ENCODE assay signal across 29 cellular contexts in the genomic region with DNA sequence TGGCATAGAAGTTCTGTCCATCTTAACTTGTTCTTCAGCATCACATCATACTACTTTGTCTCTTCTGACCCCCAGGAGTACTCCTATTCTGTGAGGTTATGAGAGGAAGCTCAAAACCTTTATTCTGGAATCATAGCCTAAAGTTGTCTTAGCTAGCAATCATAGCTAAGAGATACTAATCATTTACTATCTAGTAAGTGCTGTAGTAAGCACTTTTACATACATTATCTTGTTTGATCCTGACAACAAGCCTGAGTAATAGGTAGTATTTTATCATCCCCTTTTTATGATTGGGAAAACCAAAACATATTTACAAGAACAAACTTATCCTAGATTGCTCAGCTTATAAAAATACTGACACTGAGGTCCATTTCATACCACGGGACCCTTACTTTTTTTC. TPM values are rescaled to one million over a fixed set of nuclear protein-coding genes. Genes with fewer than 3 reads are reported as not detected.
DNase-seq lines count a peak whose midpoint lies in the region; ATAC-seq, FAIRE-seq and TF ChIP-seq lines count a peak whose summit lies in the region.
"Had no signal": no experiment of that assay in that cellular context is flagged by ENCODE, and none has a peak within 500 bp of the region (broad histone marks: within the 10 kb centered on the region; RNA-seq: fewer than 3 reads in every experiment).

No MANE protein-coding gene starts in this region.

- H3K56ac ChIP-seq in IMR-90 (ENCODE audit: extremely low read depth, insufficient read depth, low read length) (no peak overlapping the region), H9 (ENCODE audit: insufficient read length, low read depth, low read length) (no peak overlapping the region)

- H4K91ac ChIP-seq in IMR-90 (ENCODE audit: insufficient read depth, low read depth, low read length) (no peak overlapping the region), H9 (ENCODE audit: insufficient read length, low read depth, low read length) (no peak overlapping the region)

- FAIRE-seq in HepG2 (lab: Jason Lieb, UNC), result no peak
- FAIRE-seq in K562 (lab: Jason Lieb, UNC), result no peak
- FAIRE-seq: GM12878 had no signal

- dilution Hi-C loops in IMR-90 (cut with HindIII; ENCODE audit: low sequenced_read_pairs, unreplicated experiment), result no loop called here

- no peak overlapping the region for H2BK120ac ChIP-seq in IMR-90 (ENCODE audit: low read depth, low read length)
- H2BK120ac ChIP-seq in H9 (ENCODE audit: low read depth, low read length, poor library complexity, severe bottlenecking), result no peak overlapping the region

- no peak overlapping the region for H2BK20ac ChIP-seq in IMR-90 (ENCODE audit: low read depth, low read length)
- no peak overlapping the region for H2BK20ac ChIP-seq in H9 (ENCODE audit: low read depth, low read length, poor library complexity, severe bottlenecking)

- CTCF ChIA-PET in HepG2 (lab: Yijun Ruan, JAX; ENCODE audit: low intra/inter-chr PET ratio, low total read pairs), result no interaction called here
- CTCF ChIA-PET in IMR-90 (lab: Yijun Ruan, JAX), result interaction anchor here (0.5 to 0.6 kb wide), 2 partner anchors 571 to 650 kb away, joined by 3 read pairs; no protein-coding TSS in a partner anchor
- CTCF ChIA-PET in K562 (lab: Yijun Ruan, JAX; ENCODE audit: low intra/inter-chr PET ratio), result no interaction called here

- WGBS in HepG2 (ENCODE audit: low lambda C conversion rate), result 0% methylated on average over 1 of the region's 1 CpG
- 77% methylated on average over 1 of the region's 1 CpG for WGBS in right lobe of liver (ENCODE audit: insufficient coverage, low coverage, low lambda C conversion rate, missing lambda C conversion rate)
- no CpG with 5 or more reads among the region's 1 CpG for WGBS in IMR-90 (ENCODE audit: extremely low coverage in 2 of 2, insufficient read length in 1 of 2), 2 experiments
- WGBS in K562 (ENCODE audit: insufficient coverage, low coverage, missing lambda C conversion rate), result 0% methylated on average over 1 of the region's 1 CpG
- WGBS in H9 (ENCODE audit: extremely low coverage, insufficient read length, low lambda C conversion rate), result no CpG with 5 or more reads among the region's 1 CpG

- H3K9me3 Mint-ChIP-seq in H9, result peaks cover 16 to 18% of the 10 kb centered on the region in 2 experiments; a peak in 3 of 5 replicates

- H3K4ac ChIP-seq in IMR-90 (ENCODE audit: low read depth, low read length), result no peak overlapping the region
- no peak overlapping the region for H3K4ac ChIP-seq in H9 (ENCODE audit: low read depth, low read length)

- no peaks in the 10 kb centered on the region for H4K20me1 ChIP-seq in HepG2 (ENCODE audit: insufficient read depth, low read length)
- H4K20me1 ChIP-seq in IMR-90 (ENCODE audit: insufficient read depth, low read length), result no peaks in the 10 kb centered on the region
- no peaks in the 10 kb centered on the region for H4K20me1 ChIP-seq in K562 (replicated peaks; ENCODE audit: control insufficient read depth, insufficient read depth, low read length)
- no peaks in the 10 kb centered on the region for H4K20me1 ChIP-seq in H9 (ENCODE audit: control insufficient read depth, insufficient read depth, insufficient read length)
- H4K20me1 ChIP-seq: BLaER1 had no signal

- no peak overlapping the region for H3K4me3 Mint-ChIP-seq in H9
- H3K4me3 Mint-ChIP-seq: CD14-positive monocyte; CD4-positive, alpha-beta memory T cell; CD4-positive, CD25-positive, alpha-beta regulatory T cell; CD8-positive, alpha-beta memory T cell had no signal

- H3K36me3 Mint-ChIP-seq in H9 (ENCODE audit: insufficient read depth in 1 of 3, low read depth in 3 of 3), result peaks cover 0 to 7% (median 2%) of the 10 kb centered on the region in 3 experiments; a peak in 4 of 7 replicates
- H3K36me3 Mint-ChIP-seq: CD14-positive monocyte; CD4-positive, alpha-beta memory T cell; CD4-positive, CD25-positive, alpha-beta regulatory T cell; CD8-positive, alpha-beta memory T cell had no signal

- no peak for TF ChIP-seq RAD21 in HepG2 (CRISPR knock-in tag; IDR thresholded peaks at IDR 0.05)
- no peak for TF ChIP-seq RAD21 in IMR-90 (IDR thresholded peaks at IDR 0.05; ENCODE audit: low read length)
- no peak for TF ChIP-seq RAD21 in K562 (CRISPR knock-in tag; conservative IDR thresholded peaks at IDR 0.05 in 1 of 2, IDR thresholded peaks at IDR 0.05 in 1 of 2)

- H3K18ac ChIP-seq in IMR-90 (ENCODE audit: low read depth, low read length) (no peak overlapping the region), H9 (ENCODE audit: insufficient read length, low read depth, low read length) (no peak overlapping the region)

- POLR2A ChIA-PET in HepG2 (lab: Yijun Ruan, JAX), result no interaction called here
- POLR2A ChIA-PET in IMR-90 (lab: Charles Lee; ENCODE audit: unreplicated experiment), result no interaction called here
- POLR2A ChIA-PET in K562 (lab: Yijun Ruan, JAX), result no interaction called here

- TF ChIP-seq EP300 in HepG2 (IDR thresholded peaks at IDR 0.05; ENCODE audit: low read depth in 2 of 2, low read length in 2 of 2) (no peak), HepG2 (CRISPR knock-in tag; IDR thresholded peaks at IDR 0.05; ENCODE audit: borderline replicate concordance) (no peak), K562 (IDR thresholded peaks at IDR 0.05; ENCODE audit: low read length) (no peak)

- no peaks in the 10 kb centered on the region for H3K23me2 ChIP-seq in H9 (ENCODE audit: insufficient read length, low read depth, low read length, poor library complexity, severe bottlenecking)

- H3K4me1 Mint-ChIP-seq in H9, result 0 out of 4 replicates have a peak, but pooled peaks cover 0 to 3% of the 10 kb centered on the region in 2 experiments
- H3K4me1 Mint-ChIP-seq: CD14-positive monocyte; CD8-positive, alpha-beta memory T cell had no signal

- H3K4me2 ChIP-seq in HepG2 (ENCODE audit: low read depth, low read length) (no peak overlapping the region), IMR-90 (ENCODE audit: low read depth, low read length) (no peak overlapping the region), K562 (ENCODE audit: insufficient read depth, low read length) (no peak overlapping the region), H9 (ENCODE audit: insufficient read depth, insufficient read length, low read length) (no peak overlapping the region)
- H3K4me2 ChIP-seq: BLaER1 had no signal

- no peak overlapping the region for H2AK9ac ChIP-seq in IMR-90 (replicated peaks; ENCODE audit: low read depth, low read length, poor library complexity)

- no peak overlapping the region for H3K9ac ChIP-seq in HepG2 (ENCODE audit: insufficient read depth, low read depth, low read length)
- H3K9ac ChIP-seq in IMR-90 (ENCODE audit: low read depth, low read length), result no peak overlapping the region
- no peak overlapping the region for H3K9ac ChIP-seq in K562 (ENCODE audit: insufficient read depth in 1 of 2, low read depth in 2 of 2, low read length in 2 of 2)
- H3K9ac ChIP-seq in H9 (ENCODE audit: extremely low read depth, insufficient read length, low read length), result no peak overlapping the region
- H3K9ac ChIP-seq: BLaER1 had no signal

- BruUV-seq in HepG2 (replicated peaks; lab: Mats Ljungman, UMichigan) (no TSS peak), IMR-90 (replicated peaks; lab: Mats Ljungman, UMichigan) (no TSS peak), K562 (replicated peaks; lab: Mats Ljungman, UMichigan) (no TSS peak)

- H2AFZ ChIP-seq in HepG2 (ENCODE audit: low read length) (no peak overlapping the region), IMR-90 (replicated peaks; ENCODE audit: low read length, poor library complexity) (no peak overlapping the region), K562 (ENCODE audit: low read depth, low read length) (no peak overlapping the region), H9 (ENCODE audit: low read length) (no peak overlapping the region)

- TF ChIP-seq CTCF in HepG2 (CRISPR knock-in tag; IDR thresholded peaks at IDR 0.05) (no peak), right lobe of liver (IDR thresholded peaks at IDR 0.05) (no peak), IMR-90 (conservative IDR thresholded peaks at IDR 0.05; ENCODE audit: low read depth, low read length) (no peak), K562 (IDR thresholded peaks at IDR 0.05 in 2 of 3, conservative IDR thresholded peaks at IDR 0.05 in 1 of 3; ENCODE audit: insufficient read depth in 2 of 3, low read depth in 1 of 3, low read length in 3 of 3) (no peak), H9 (conservative IDR thresholded peaks at IDR 0.05) (no peak)

- H3K27ac ChIP-seq in HepG2 (ENCODE audit: extremely low read length, insufficient read depth, low read length) (no peak overlapping the region), right lobe of liver (no peak overlapping the region), IMR-90 (ENCODE audit: insufficient read depth, low read length) (no peak overlapping the region), K562 (ENCODE audit: extremely low read depth, low read depth, low read length) (no peak overlapping the region), H9 (ENCODE audit: insufficient read length, low read depth, low read length) (no peak overlapping the region)
- H3K27ac ChIP-seq: 22Rv1, BLaER1 had no signal

- in situ Hi-C loops in HepG2 (cut with HindIII; ENCODE audit: extremely low pct_ligation_motif_present, low pct_unique_long_range_greater_than_20kb), result no loop called here
- in situ Hi-C loops in IMR-90 (cut with MboI; ENCODE audit: low sequenced_read_pairs), result no loop called here
- in situ Hi-C loops in K562 (cut with MboI), result no loop called here

- DNase-seq in HepG2 (ENCODE audit: low spot score) (no peak), right lobe of liver (no peak), IMR-90 (no peak), K562 (ENCODE audit: extremely low read depth in 1 of 4, low spot score in 3 of 4) (no peak), H9 (no peak), NCI-H2227 (lab: John Stamatoyannopoulos, UW; ENCODE audit: unreplicated experiment) (no peak)
- DNase-seq: ACHN; BE2C; C1 segment of cervical spinal cord; CD4-positive, alpha-beta memory T cell; CD4-positive, CD25-positive, alpha-beta regulatory T cell; CD8-positive, alpha-beta memory T cell; COR-L47; DMS 273 treated with DMSO at 0.1 percent for 48 hours; DMS153; DMS53; DMS79; DND-41; EL; GDM1 had no signal

- no peak overlapping the region for H2BK5ac ChIP-seq in IMR-90 (ENCODE audit: low read depth, low read length, poor library complexity, severe bottlenecking)
- no peak overlapping the region for H2BK5ac ChIP-seq in H9 (ENCODE audit: insufficient read length, low read length)

- no peak for ATAC-seq in HepG2
- no peak for ATAC-seq in right lobe of liver
- no peak for ATAC-seq in IMR-90 (ENCODE audit: low read depth)
- no peak for ATAC-seq in K562
- ATAC-seq in GM21529 (IDR thresholded peaks at IDR 0.05; ENCODE audit: unreplicated experiment), result no peak
- ATAC-seq: GM12878 had no signal

- H3K36me3 ChIP-seq in HepG2 (replicated peaks in 1 of 2; ENCODE audit: control insufficient read depth in 1 of 2, insufficient read depth in 2 of 2, low read length in 2 of 2) (no peaks in the 10 kb centered on the region), right lobe of liver (no peaks in the 10 kb centered on the region), IMR-90 (ENCODE audit: control insufficient read depth, insufficient read depth, low read length) (no peaks in the 10 kb centered on the region), K562 (ENCODE audit: control insufficient read depth, insufficient read depth, low read length) (no peaks in the 10 kb centered on the region)
- H3K36me3 ChIP-seq: BE2C, BLaER1 had no signal

- H3K9me1 ChIP-seq in IMR-90 (ENCODE audit: insufficient read depth, low read length), result no peaks in the 10 kb centered on the region
- no peaks in the 10 kb centered on the region for H3K9me1 ChIP-seq in K562 (ENCODE audit: control insufficient read depth, insufficient read depth, low read length)

- H2BK15ac ChIP-seq in IMR-90 (ENCODE audit: low read depth, low read length) (no peak overlapping the region), H9 (ENCODE audit: low read depth, low read length) (no peak overlapping the region)

- H2AK5ac ChIP-seq in IMR-90 (ENCODE audit: low read depth, low read length), result no peak overlapping the region
- no peak overlapping the region for H2AK5ac ChIP-seq in H9 (ENCODE audit: insufficient read length, low read length)

- no peak overlapping the region for H4K8ac ChIP-seq in IMR-90 (ENCODE audit: low read depth in 2 of 2, low read length in 2 of 2)
- H4K8ac ChIP-seq in H9 (replicated peaks; ENCODE audit: insufficient read length, low read depth, low read length), result no peak overlapping the region

- H3K79me2 ChIP-seq in HepG2 (ENCODE audit: insufficient read depth, low read length), result no peaks in the 10 kb centered on the region
- H3K79me2 ChIP-seq in K562 (ENCODE audit: control insufficient read depth, insufficient read depth, low read length), result no peaks in the 10 kb centered on the region
- H3K79me2 ChIP-seq in H9 (ENCODE audit: insufficient read depth, low read length), result no peaks in the 10 kb centered on the region

- H3K79me1 ChIP-seq in IMR-90 (ENCODE audit: low read depth in 1 of 2, low read length in 2 of 2) (no peaks in the 10 kb centered on the region), H9 (ENCODE audit: insufficient read depth, low read depth, low read length, poor library complexity, severe bottlenecking) (no peaks in the 10 kb centered on the region)

- H4K5ac ChIP-seq in IMR-90 (ENCODE audit: low read depth, low read length) (no peak overlapping the region), H9 (ENCODE audit: insufficient read length, low read depth, low read length) (no peak overlapping the region)

- no peak overlapping the region for H2BK12ac ChIP-seq in H9 (ENCODE audit: insufficient read length, low read depth, low read length)

- no peaks in the 10 kb centered on the region for H3K27me3 Mint-ChIP-seq in H9 (ENCODE audit: low read depth)

- intact Hi-C loops in HepG2 (cut with micrococcal nuclease; ENCODE audit: unreplicated experiment), result no loop called here
- intact Hi-C loops in right lobe of liver (cut with DNase I), result no loop called here
- intact Hi-C loops in IMR-90 (cut with micrococcal nuclease), result no loop called here
- intact Hi-C loops in K562 (cut with micrococcal nuclease), result no loop called here

- H3K4me1 ChIP-seq in HepG2 (ENCODE audit: insufficient read depth, low read length), result no peaks in the 10 kb centered on the region
- H3K4me1 ChIP-seq in right lobe of liver, result no peaks in the 10 kb centered on the region
- H3K4me1 ChIP-seq in IMR-90 (ENCODE audit: control insufficient read depth, insufficient read depth, low read length), result no peaks in the 10 kb centered on the region
- H3K4me1 ChIP-seq in K562 (replicated peaks in 1 of 2; ENCODE audit: control insufficient read depth in 2 of 2, insufficient read depth in 2 of 2, low read length in 2 of 2), result no peaks in the 10 kb centered on the region
- no peaks in the 10 kb centered on the region for H3K4me1 ChIP-seq in H9 (ENCODE audit: insufficient read depth, low read length)
- H3K4me1 ChIP-seq: BE2C, BLaER1 had no signal

- H3K9me3 ChIP-seq in HepG2 (ENCODE audit: low read length), result no peaks in the 10 kb centered on the region
- H3K9me3 ChIP-seq in right lobe of liver, result peaks cover 0 to 3% (median 0%) of the 10 kb centered on the region in 4 donors
- no peaks in the 10 kb centered on the region; the same call in 1 of the 2 replicates for H3K9me3 ChIP-seq in IMR-90 (ENCODE audit: control insufficient read depth, insufficient read depth, low read length)
- no peaks in the 10 kb centered on the region for H3K9me3 ChIP-seq in K562 (replicated peaks; ENCODE audit: control insufficient read depth, insufficient read depth, low read depth, low read length)
- no peaks in the 10 kb centered on the region for H3K9me3 ChIP-seq in H9 (ENCODE audit: control insufficient read depth, low read depth, low read length)
- H3K9me3 ChIP-seq: BE2C had no signal

- no peak overlapping the region for H3K14ac ChIP-seq in IMR-90 (replicated peaks; ENCODE audit: low read depth, low read length)
- no peak overlapping the region for H3K14ac ChIP-seq in H9 (ENCODE audit: insufficient read depth, low read length)

- TF ChIP-seq POLR2A in HepG2 (IDR thresholded peaks at IDR 0.05; ENCODE audit: insufficient read depth in 1 of 2, low read depth in 2 of 2, low read length in 2 of 2) (no peak), right lobe of liver (IDR thresholded peaks at IDR 0.05) (no peak), IMR-90 (IDR thresholded peaks at IDR 0.05; ENCODE audit: low read depth, low read length) (no peak), K562 (conservative IDR thresholded peaks at IDR 0.05) (no peak)

- H3K27ac Mint-ChIP-seq in H9, result no peak overlapping the region
- H3K27ac Mint-ChIP-seq: CD14-positive monocyte; CD4-positive, alpha-beta memory T cell; CD4-positive, CD25-positive, alpha-beta regulatory T cell; CD8-positive, alpha-beta memory T cell had no signal

- H3K4me3 ChIP-seq in HepG2 (replicated peaks in 1 of 3; ENCODE audit: insufficient read depth in 1 of 3, low read depth in 2 of 3, low read length in 3 of 3), result no peak overlapping the region
- no peak overlapping the region for H3K4me3 ChIP-seq in right lobe of liver
- H3K4me3 ChIP-seq in IMR-90 (ENCODE audit: insufficient read depth, low read depth, low read length), result no peak overlapping the region
- H3K4me3 ChIP-seq in K562, result no peak overlapping the region
- H3K4me3 ChIP-seq: BLaER1, GM12878 had no signal

- H3T11ph ChIP-seq in H9 (ENCODE audit: low read length), result no peak overlapping the region

- H3K27me3 ChIP-seq in HepG2 (ENCODE audit: control insufficient read depth in 1 of 2, insufficient read depth in 2 of 2, low read length in 2 of 2), result no peaks in the 10 kb centered on the region
- peaks cover 0 to 4% of the 10 kb centered on the region in 2 donors for H3K27me3 ChIP-seq in right lobe of liver
- no peaks in the 10 kb centered on the region; the same call in 1 of the 2 replicates for H3K27me3 ChIP-seq in IMR-90 (ENCODE audit: control insufficient read depth, insufficient read depth, low read length)
- H3K27me3 ChIP-seq in K562 (ENCODE audit: control insufficient read depth in 2 of 2, insufficient read depth in 2 of 2, low read length in 2 of 2), result no peaks in the 10 kb centered on the region
- H3K27me3 ChIP-seq in H9 (ENCODE audit: insufficient read depth, low read length), result no peaks in the 10 kb centered on the region
- H3K27me3 ChIP-seq: BE2C had no signal

- H3K23ac ChIP-seq in IMR-90 (ENCODE audit: low read depth, low read length), result no peak overlapping the region
- H3K23ac ChIP-seq in H9 (ENCODE audit: insufficient read length, low read depth, low read length), result no peak overlapping the region

RNA-seq across cellular contexts. Expression of a gene that starts 14.3 kb away (rescaled TPM):
- total RNA-seq in HepG2 (2016; rRNA removed; fragmentation: Illumina TruSeq; extraction: Trizol) (not detected in 2 replicates), right lobe of liver (not detected), IMR-90 (2012; rRNA removed) (0.83 and 1.1 TPM in 2 replicates), K562 (2014; rRNA removed) (not detected in 2 replicates), K562 (2014; rRNA removed; fragmentation: Illumina TruSeq; extraction: Trizol) (not detected in 2 replicates), K562 (2015; rRNA removed; fragmentation: Illumina TruSeq; extraction: Trizol) (not detected in 2 replicates), K562 (2021) (not detected in 2 replicates), H9 (2021) (1.2 and 1.6 TPM in 2 replicates)
- not detected in 2 replicates for total RNA-seq in HepG2 (2016; cell fraction: cytosol; rRNA removed; fragmentation: Illumina TruSeq; extraction: Trizol; ENCODE audit: low read depth)
- total RNA-seq in HepG2 (2016; cell fraction: insoluble cytoplasmic fraction; rRNA removed; fragmentation: Illumina TruSeq; extraction: Trizol), result not detected in 2 replicates
- not detected in 2 replicates for total RNA-seq in HepG2 (2016; cell fraction: membrane; rRNA removed; fragmentation: Illumina TruSeq; extraction: Trizol)
- total RNA-seq in HepG2 (2016; cell fraction: nucleus; rRNA removed; fragmentation: Illumina TruSeq; extraction: Trizol), result not detected in 2 replicates
- polyA plus RNA-seq in HepG2 (2011; rRNA removed) (not detected in 2 replicates), IMR-90 (2012; rRNA removed) (0.29 and 0.32 TPM in 2 replicates), K562 (2011; rRNA removed) (not detected in 2 replicates), K562 (2014; fragmentation: Illumina TruSeq; extraction: Trizol) (not detected in 2 replicates), K562 (2014; fragmentation: Nextera tagmentation; extraction: Ambion mirVana) (not detected), K562 (2014; rRNA removed) (not detected in 2 replicates)
- not detected in 2 replicates for polyA plus RNA-seq in HepG2 (2011; cell fraction: cytosol; rRNA removed)
- polyA plus RNA-seq in HepG2 (2011; cell fraction: nucleus; rRNA removed), result not detected in 2 replicates
- polyA plus RNA-seq in HepG2 (2012), result not detected in 2 replicates
- not detected in 2 replicates for polyA plus RNA-seq in HepG2 (2016; cell fraction: cytosol; fragmentation: Illumina TruSeq; extraction: Trizol; ENCODE audit: low read depth)
- not detected in 2 replicates for polyA plus RNA-seq in HepG2 (2016; cell fraction: insoluble cytoplasmic fraction; fragmentation: Illumina TruSeq; extraction: Trizol; ENCODE audit: low read depth)
- not detected in 2 replicates for polyA plus RNA-seq in HepG2 (2016; cell fraction: membrane; fragmentation: Illumina TruSeq; extraction: Trizol; ENCODE audit: low read depth)
- polyA plus RNA-seq in HepG2 (2016; cell fraction: nucleus; fragmentation: Illumina TruSeq; extraction: Trizol; ENCODE audit: insufficient read depth, low read depth), result not detected in 2 replicates
- polyA minus RNA-seq in HepG2 (2011; rRNA and poly(A)+ RNA removed; ENCODE audit: low replicate concordance), result not detected in 2 replicates
- polyA minus RNA-seq in HepG2 (2011; cell fraction: cytosol; rRNA and poly(A)+ RNA removed), result not detected in 2 replicates
- polyA minus RNA-seq in HepG2 (2011; cell fraction: nucleus; rRNA and poly(A)+ RNA removed), result not detected in 2 replicates
- polyA plus RNA-seq in IMR-90 (2012; cell fraction: cytosol; rRNA removed), result 0.18 and 0.22 TPM in 2 replicates
- polyA plus RNA-seq in IMR-90 (2012; cell fraction: nucleus; rRNA removed; ENCODE audit: low replicate concordance), result 0.11 and 0.17 TPM in 2 replicates
- not detected in 2 replicates for total RNA-seq in K562 (2011; cell fraction: chromatin; rRNA removed; ENCODE audit: low replicate concordance)
- not detected in 2 replicates for total RNA-seq in K562 (2011; cell fraction: nucleolus; rRNA removed)
- not detected in 2 replicates for total RNA-seq in K562 (2011; cell fraction: nucleoplasm; rRNA removed)
- not detected in 2 replicates for polyA plus RNA-seq in K562 (2011; cell fraction: cytosol; rRNA removed)
- not detected in 2 replicates for polyA plus RNA-seq in K562 (2011; cell fraction: nucleus; rRNA removed)
- not detected in 2 replicates for polyA plus RNA-seq in K562 (2012)
- polyA minus RNA-seq in K562 (2011; rRNA and poly(A)+ RNA removed), result not detected in 2 replicates
- polyA minus RNA-seq in K562 (2011; cell fraction: cytosol; rRNA and poly(A)+ RNA removed), result not detected in 2 replicates
- polyA minus RNA-seq in K562 (2011; cell fraction: nucleus; rRNA and poly(A)+ RNA removed), result not detected in 2 replicates
- total RNA-seq: A172, A673, Daoy, G401 had no signal
- polyA plus RNA-seq: CD14-positive monocyte had no signal
